1 cellular context compared by ENCODE assay signal in the genomic region with DNA sequence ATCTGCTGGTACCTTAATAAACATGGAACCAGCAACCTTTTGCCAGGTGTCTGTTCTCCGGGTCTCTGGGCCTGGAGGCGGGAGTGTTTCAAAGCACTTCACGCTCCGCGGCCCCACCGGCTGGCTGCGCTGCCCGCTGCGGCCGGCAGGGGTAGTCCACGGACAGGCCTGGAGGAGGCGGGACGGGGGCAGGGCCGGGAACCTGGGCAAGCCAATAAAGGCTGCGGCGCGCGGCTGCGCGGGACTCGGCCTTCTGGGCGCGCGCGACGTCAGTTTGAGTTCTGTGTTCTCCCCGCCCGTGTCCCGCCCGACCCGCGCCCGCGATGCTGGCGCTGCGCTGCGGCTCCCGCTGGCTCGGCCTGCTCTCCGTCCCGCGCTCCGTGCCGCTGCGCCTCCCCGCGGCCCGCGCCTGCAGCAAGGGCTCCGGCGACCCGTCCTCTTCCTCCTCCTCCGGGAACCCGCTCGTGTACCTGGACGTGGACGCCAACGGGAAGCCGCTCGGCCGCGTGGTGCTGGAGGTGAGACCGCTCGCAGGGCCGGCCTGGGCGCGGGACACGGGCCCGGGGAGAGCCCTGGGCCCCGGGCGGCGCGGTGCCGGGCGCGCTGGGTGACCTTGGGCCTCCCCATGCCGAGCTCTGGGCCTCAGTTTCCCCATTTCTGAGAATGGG.
TF ChIP-seq lines count a peak whose summit lies in the region.

A gene (plus strand): TSS at position 244 of the 668 bp plus-strand sequence. CDS start 80 bp downstream, at position 324.

TF ChIP-seq in K562, 482 proteins besides CTCF, POLR2A, EP300 and RAD21 (continued from another document and continues in another):
- TF ChIP-seq, protein P1, sequence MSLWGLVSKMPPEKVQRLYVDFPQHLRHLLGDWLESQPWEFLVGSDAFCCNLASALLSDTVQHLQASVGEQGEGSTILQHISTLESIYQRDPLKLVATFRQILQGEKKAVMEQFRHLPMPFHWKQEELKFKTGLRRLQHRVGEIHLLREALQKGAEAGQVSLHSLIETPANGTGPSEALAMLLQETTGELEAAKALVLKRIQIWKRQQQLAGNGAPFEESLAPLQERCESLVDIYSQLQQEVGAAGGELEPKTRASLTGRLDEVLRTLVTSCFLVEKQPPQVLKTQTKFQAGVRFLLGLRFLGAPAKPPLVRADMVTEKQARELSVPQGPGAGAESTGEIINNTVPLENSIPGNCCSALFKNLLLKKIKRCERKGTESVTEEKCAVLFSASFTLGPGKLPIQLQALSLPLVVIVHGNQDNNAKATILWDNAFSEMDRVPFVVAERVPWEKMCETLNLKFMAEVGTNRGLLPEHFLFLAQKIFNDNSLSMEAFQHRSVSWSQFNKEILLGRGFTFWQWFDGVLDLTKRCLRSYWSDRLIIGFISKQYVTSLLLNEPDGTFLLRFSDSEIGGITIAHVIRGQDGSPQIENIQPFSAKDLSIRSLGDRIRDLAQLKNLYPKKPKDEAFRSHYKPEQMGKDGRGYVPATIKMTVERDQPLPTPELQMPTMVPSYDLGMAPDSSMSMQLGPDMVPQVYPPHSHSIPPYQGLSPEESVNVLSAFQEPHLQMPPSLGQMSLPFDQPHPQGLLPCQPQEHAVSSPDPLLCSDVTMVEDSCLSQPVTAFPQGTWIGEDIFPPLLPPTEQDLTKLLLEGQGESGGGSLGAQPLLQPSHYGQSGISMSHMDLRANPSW (CRISPR knock-in tag; IDR thresholded peaks at IDR 0.05), result 0 out of 2 replicates have a peak, but pooled peaks have one; percentile 23
- TF ChIP-seq BRD4 (IDR thresholded peaks at IDR 0.05) (peak; percentile 94), ZNF76 (CRISPR knock-in tag; IDR thresholded peaks at IDR 0.05; ENCODE audit: borderline replicate concordance) (peak; percentile 15; the same call in 1 of the 2 replicates), PHF21A (IDR thresholded peaks at IDR 0.05; ENCODE audit: borderline replicate concordance, low read depth) (0 out of 2 replicates have a peak, but pooled peaks have one; percentile 35), KDM5B (IDR thresholded peaks at IDR 0.05; ENCODE audit: insufficient replicate concordance, low read depth, low read length) (peak; percentile 74), ZFP30 (CRISPR knock-in tag; IDR thresholded peaks at IDR 0.05; ENCODE audit: borderline replicate concordance) (no peak), ZNF347 (CRISPR knock-in tag; IDR thresholded peaks at IDR 0.05; ENCODE audit: low read depth) (no peak), RBFOX2 (IDR thresholded peaks at IDR 0.05; ENCODE audit: low read depth, low read length) (peak; percentile 99), SIN3B (IDR thresholded peaks at IDR 0.05; ENCODE audit: low read depth) (peak; percentile 78; the same call in 1 of the 2 replicates), EGR1 (conservative IDR thresholded peaks at IDR 0.05) (peak; percentile 38; the same call in 1 of the 2 replicates), CHD2 (IDR thresholded peaks at IDR 0.05; ENCODE audit: low read depth, low read length) (0 out of 2 replicates have a peak, but pooled peaks have one; percentile 30), RB1 (IDR thresholded peaks at IDR 0.05; ENCODE audit: low read depth) (peak; percentile 98), STAG1 (CRISPR knock-in tag; IDR thresholded peaks at IDR 0.05; ENCODE audit: borderline replicate concordance) (peak; percentile 33; the same call in 1 of the 2 replicates), TBL1XR1 (IDR thresholded peaks at IDR 0.05; ENCODE audit: low read length in 2 of 2) (peak in 1 of 2 experiments; percentile 11; a peak in 2 of 4 replicates), ZNF274 (IDR thresholded peaks at IDR 0.05; ENCODE audit: borderline replicate concordance, low read depth, low read length) (no peak), PCBP1 (IDR thresholded peaks at IDR 0.05; ENCODE audit: low read depth, low read length, poor library complexity, severe bottlenecking) (peak; percentile 71), CC2D1A (IDR thresholded peaks at IDR 0.05) (no peak), YY1 (IDR thresholded peaks at IDR 0.05; ENCODE audit: borderline replicate concordance in 1 of 3, control insufficient read depth in 1 of 3, extremely low read depth in 1 of 3, insufficient read depth in 3 of 3, insufficient read length in 1 of 3, insufficient replicate concordance in 2 of 3, low read depth in 1 of 3, low read length in 2 of 3) (peak in 2 of 3 experiments; percentile 56 to 71), RBBP5 (IDR thresholded peaks at IDR 0.05; ENCODE audit: borderline replicate concordance, insufficient read depth, low read length, poor library complexity, severe bottlenecking) (peak; percentile 77), ASH1L (IDR thresholded peaks at IDR 0.05; ENCODE audit: borderline replicate concordance, low read depth, partially characterized antibody) (no peak), FOXM1 (IDR thresholded peaks at IDR 0.05; ENCODE audit: low read depth) (no peak), FOXM1 (CRISPR knock-in tag; IDR thresholded peaks at IDR 0.05; ENCODE audit: low read depth) (peak; percentile 75; the same call in 1 of the 2 replicates), ZBTB8A (IDR thresholded peaks at IDR 0.05; ENCODE audit: partially characterized antibody) (no peak), CBX5 (IDR thresholded peaks at IDR 0.05; ENCODE audit: borderline replicate concordance, low read depth) (0 out of 2 replicates have a peak, but pooled peaks have one; percentile 31), RBM22 (IDR thresholded peaks at IDR 0.05; ENCODE audit: low read depth, low read length, poor library complexity, severe bottlenecking) (peak; percentile 11), TSC22D4 (tag; IDR thresholded peaks at IDR 0.05) (no peak), KLF16 (IDR thresholded peaks at IDR 0.05) (peak; percentile 64; the same call in 1 of the 2 replicates), SRF (CRISPR knock-in tag; IDR thresholded peaks at IDR 0.05) (0 out of 4 replicates have a peak, but pooled peaks of 1 of the 2 experiments have one; percentile 30), SLC30A9 (CRISPR knock-in tag; IDR thresholded peaks at IDR 0.05) (0 out of 2 replicates have a peak, but pooled peaks have one; percentile 20), POLR2AphosphoS5 (IDR thresholded peaks at IDR 0.05; ENCODE audit: control insufficient read depth, insufficient read depth, low read depth, low read length) (peak; percentile 88)
- TF ChIP-seq, protein P2, sequence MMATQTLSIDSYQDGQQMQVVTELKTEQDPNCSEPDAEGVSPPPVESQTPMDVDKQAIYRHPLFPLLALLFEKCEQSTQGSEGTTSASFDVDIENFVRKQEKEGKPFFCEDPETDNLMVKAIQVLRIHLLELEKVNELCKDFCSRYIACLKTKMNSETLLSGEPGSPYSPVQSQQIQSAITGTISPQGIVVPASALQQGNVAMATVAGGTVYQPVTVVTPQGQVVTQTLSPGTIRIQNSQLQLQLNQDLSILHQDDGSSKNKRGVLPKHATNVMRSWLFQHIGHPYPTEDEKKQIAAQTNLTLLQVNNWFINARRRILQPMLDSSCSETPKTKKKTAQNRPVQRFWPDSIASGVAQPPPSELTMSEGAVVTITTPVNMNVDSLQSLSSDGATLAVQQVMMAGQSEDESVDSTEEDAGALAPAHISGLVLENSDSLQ (IDR thresholded peaks at IDR 0.05), result peak; percentile 37; the same call in 1 of the 2 replicates
- TF ChIP-seq, protein P3, sequence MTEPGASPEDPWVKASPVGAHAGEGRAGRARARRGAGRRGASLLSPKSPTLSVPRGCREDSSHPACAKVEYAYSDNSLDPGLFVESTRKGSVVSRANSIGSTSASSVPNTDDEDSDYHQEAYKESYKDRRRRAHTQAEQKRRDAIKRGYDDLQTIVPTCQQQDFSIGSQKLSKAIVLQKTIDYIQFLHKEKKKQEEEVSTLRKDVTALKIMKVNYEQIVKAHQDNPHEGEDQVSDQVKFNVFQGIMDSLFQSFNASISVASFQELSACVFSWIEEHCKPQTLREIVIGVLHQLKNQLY (CRISPR knock-in tag; conservative IDR thresholded peaks at IDR 0.05), result peak in 1 of 2 experiments; percentile 72; a peak in 1 of 4 replicates
- TF ChIP-seq, protein P4, sequence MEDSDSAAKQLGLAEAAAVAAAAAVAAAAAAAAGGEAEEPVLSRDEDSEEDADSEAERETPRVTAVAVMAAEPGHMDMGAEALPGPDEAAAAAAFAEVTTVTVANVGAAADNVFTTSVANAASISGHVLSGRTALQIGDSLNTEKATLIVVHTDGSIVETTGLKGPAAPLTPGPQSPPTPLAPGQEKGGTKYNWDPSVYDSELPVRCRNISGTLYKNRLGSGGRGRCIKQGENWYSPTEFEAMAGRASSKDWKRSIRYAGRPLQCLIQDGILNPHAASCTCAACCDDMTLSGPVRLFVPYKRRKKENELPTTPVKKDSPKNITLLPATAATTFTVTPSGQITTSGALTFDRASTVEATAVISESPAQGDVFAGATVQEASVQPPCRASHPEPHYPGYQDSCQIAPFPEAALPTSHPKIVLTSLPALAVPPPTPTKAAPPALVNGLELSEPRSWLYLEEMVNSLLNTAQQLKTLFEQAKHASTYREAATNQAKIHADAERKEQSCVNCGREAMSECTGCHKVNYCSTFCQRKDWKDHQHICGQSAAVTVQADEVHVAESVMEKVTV (CRISPR knock-in tag; IDR thresholded peaks at IDR 0.05), result peak; percentile 46; the same call in 1 of the 2 replicates
- TF ChIP-seq, protein P5, sequence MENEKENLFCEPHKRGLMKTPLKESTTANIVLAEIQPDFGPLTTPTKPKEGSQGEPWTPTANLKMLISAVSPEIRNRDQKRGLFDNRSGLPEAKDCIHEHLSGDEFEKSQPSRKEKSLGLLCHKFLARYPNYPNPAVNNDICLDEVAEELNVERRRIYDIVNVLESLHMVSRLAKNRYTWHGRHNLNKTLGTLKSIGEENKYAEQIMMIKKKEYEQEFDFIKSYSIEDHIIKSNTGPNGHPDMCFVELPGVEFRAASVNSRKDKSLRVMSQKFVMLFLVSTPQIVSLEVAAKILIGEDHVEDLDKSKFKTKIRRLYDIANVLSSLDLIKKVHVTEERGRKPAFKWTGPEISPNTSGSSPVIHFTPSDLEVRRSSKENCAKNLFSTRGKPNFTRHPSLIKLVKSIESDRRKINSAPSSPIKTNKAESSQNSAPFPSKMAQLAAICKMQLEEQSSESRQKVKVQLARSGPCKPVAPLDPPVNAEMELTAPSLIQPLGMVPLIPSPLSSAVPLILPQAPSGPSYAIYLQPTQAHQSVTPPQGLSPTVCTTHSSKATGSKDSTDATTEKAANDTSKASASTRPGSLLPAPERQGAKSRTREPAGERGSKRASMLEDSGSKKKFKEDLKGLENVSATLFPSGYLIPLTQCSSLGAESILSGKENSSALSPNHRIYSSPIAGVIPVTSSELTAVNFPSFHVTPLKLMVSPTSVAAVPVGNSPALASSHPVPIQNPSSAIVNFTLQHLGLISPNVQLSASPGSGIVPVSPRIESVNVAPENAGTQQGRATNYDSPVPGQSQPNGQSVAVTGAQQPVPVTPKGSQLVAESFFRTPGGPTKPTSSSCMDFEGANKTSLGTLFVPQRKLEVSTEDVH (IDR thresholded peaks at IDR 0.05; ENCODE audit: low read depth, partially characterized antibody), result peak; percentile 1
- TF ChIP-seq, protein P6, sequence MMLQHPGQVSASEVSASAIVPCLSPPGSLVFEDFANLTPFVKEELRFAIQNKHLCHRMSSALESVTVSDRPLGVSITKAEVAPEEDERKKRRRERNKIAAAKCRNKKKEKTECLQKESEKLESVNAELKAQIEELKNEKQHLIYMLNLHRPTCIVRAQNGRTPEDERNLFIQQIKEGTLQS (IDR thresholded peaks at IDR 0.05), result no peak
- TF ChIP-seq, protein P6 (CRISPR knock-in tag; conservative IDR thresholded peaks at IDR 0.05), result peak; percentile 77; the same call in 1 of the 2 replicates
- TF ChIP-seq, protein P7, sequence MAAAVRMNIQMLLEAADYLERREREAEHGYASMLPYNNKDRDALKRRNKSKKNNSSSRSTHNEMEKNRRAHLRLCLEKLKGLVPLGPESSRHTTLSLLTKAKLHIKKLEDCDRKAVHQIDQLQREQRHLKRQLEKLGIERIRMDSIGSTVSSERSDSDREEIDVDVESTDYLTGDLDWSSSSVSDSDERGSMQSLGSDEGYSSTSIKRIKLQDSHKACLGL (CRISPR knock-in tag; IDR thresholded peaks at IDR 0.05; ENCODE audit: borderline replicate concordance, poor library complexity, severe bottlenecking), result no peak
- TF ChIP-seq, protein P8, sequence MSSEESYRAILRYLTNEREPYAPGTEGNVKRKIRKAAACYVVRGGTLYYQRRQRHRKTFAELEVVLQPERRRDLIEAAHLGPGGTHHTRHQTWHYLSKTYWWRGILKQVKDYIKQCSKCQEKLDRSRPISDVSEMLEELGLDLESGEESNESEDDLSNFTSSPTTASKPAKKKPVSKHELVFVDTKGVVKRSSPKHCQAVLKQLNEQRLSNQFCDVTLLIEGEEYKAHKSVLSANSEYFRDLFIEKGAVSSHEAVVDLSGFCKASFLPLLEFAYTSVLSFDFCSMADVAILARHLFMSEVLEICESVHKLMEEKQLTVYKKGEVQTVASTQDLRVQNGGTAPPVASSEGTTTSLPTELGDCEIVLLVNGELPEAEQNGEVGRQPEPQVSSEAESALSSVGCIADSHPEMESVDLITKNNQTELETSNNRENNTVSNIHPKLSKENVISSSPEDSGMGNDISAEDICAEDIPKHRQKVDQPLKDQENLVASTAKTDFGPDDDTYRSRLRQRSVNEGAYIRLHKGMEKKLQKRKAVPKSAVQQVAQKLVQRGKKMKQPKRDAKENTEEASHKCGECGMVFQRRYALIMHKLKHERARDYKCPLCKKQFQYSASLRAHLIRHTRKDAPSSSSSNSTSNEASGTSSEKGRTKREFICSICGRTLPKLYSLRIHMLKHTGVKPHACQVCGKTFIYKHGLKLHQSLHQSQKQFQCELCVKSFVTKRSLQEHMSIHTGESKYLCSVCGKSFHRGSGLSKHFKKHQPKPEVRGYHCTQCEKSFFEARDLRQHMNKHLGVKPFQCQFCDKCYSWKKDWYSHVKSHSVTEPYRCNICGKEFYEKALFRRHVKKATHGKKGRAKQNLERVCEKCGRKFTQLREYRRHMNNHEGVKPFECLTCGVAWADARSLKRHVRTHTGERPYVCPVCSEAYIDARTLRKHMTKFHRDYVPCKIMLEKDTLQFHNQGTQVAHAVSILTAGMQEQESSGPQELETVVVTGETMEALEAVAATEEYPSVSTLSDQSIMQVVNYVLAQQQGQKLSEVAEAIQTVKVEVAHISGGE (CRISPR knock-in tag; IDR thresholded peaks at IDR 0.05), result peak in 1 of 3 experiments; percentile 58; a peak in 2 of 6 replicates
